1 cellular context compared by ENCODE assay signal in genomic region chr4:22490718-22491330, GRCh38.
A peak's percentile ranks its signal among the peaks of the same experiment; 100 is the strongest.
TF ChIP-seq lines count a peak whose summit lies in the region.

No MANE protein-coding gene starts in this region.

TF ChIP-seq in HepG2, 621 proteins besides CTCF, POLR2A, EP300 and RAD21 (continued from another document):
- TF ChIP-seq ZBTB46 (CRISPR knock-in tag; IDR thresholded peaks at IDR 0.05; ENCODE audit: borderline replicate concordance) (no peak), FOXP4 (CRISPR knock-in tag; IDR thresholded peaks at IDR 0.05) (0 out of 2 replicates have a peak, but pooled peaks have one; percentile 19), KIAA2018 (CRISPR knock-in tag; IDR thresholded peaks at IDR 0.05; ENCODE audit: borderline replicate concordance) (no peak), PLRG1 (conservative IDR thresholded peaks at IDR 0.05) (no peak), RBM22 (optimal IDR thresholded peaks at IDR 0.05; ENCODE audit: low read length) (no peak), BCL6 (CRISPR knock-in tag; IDR thresholded peaks at IDR 0.05) (peak; percentile 37; the same call in 1 of the 2 replicates), NCOA5 (CRISPR knock-in tag; IDR thresholded peaks at IDR 0.05) (no peak), RBAK (CRISPR knock-in tag; IDR thresholded peaks at IDR 0.05) (0 out of 2 replicates have a peak, but pooled peaks have one; percentile 71), ZBTB1 (CRISPR knock-in tag; IDR thresholded peaks at IDR 0.05; ENCODE audit: borderline replicate concordance) (no peak), SP140L (CRISPR knock-in tag; IDR thresholded peaks at IDR 0.05; ENCODE audit: borderline replicate concordance) (no peak), ZNF7 (CRISPR knock-in tag; IDR thresholded peaks at IDR 0.05) (no peak), ZNF670 (CRISPR knock-in tag; IDR thresholded peaks at IDR 0.05; ENCODE audit: borderline replicate concordance) (no peak), SP5 (CRISPR knock-in tag; IDR thresholded peaks at IDR 0.05; ENCODE audit: borderline replicate concordance, low read depth) (no peak), ZNF383 (CRISPR knock-in tag; IDR thresholded peaks at IDR 0.05; ENCODE audit: borderline replicate concordance) (no peak)
- TF ChIP-seq, protein P1, sequence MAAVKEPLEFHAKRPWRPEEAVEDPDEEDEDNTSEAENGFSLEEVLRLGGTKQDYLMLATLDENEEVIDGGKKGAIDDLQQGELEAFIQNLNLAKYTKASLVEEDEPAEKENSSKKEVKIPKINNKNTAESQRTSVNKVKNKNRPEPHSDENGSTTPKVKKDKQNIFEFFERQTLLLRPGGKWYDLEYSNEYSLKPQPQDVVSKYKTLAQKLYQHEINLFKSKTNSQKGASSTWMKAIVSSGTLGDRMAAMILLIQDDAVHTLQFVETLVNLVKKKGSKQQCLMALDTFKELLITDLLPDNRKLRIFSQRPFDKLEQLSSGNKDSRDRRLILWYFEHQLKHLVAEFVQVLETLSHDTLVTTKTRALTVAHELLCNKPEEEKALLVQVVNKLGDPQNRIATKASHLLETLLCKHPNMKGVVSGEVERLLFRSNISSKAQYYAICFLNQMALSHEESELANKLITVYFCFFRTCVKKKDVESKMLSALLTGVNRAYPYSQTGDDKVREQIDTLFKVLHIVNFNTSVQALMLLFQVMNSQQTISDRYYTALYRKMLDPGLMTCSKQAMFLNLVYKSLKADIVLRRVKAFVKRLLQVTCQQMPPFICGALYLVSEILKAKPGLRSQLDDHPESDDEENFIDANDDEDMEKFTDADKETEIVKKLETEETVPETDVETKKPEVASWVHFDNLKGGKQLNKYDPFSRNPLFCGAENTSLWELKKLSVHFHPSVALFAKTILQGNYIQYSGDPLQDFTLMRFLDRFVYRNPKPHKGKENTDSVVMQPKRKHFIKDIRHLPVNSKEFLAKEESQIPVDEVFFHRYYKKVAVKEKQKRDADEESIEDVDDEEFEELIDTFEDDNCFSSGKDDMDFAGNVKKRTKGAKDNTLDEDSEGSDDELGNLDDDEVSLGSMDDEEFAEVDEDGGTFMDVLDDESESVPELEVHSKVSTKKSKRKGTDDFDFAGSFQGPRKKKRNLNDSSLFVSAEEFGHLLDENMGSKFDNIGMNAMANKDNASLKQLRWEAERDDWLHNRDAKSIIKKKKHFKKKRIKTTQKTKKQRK (IDR thresholded peaks at IDR 0.05; ENCODE audit: low read length), result no peak
- TF ChIP-seq, protein P2, sequence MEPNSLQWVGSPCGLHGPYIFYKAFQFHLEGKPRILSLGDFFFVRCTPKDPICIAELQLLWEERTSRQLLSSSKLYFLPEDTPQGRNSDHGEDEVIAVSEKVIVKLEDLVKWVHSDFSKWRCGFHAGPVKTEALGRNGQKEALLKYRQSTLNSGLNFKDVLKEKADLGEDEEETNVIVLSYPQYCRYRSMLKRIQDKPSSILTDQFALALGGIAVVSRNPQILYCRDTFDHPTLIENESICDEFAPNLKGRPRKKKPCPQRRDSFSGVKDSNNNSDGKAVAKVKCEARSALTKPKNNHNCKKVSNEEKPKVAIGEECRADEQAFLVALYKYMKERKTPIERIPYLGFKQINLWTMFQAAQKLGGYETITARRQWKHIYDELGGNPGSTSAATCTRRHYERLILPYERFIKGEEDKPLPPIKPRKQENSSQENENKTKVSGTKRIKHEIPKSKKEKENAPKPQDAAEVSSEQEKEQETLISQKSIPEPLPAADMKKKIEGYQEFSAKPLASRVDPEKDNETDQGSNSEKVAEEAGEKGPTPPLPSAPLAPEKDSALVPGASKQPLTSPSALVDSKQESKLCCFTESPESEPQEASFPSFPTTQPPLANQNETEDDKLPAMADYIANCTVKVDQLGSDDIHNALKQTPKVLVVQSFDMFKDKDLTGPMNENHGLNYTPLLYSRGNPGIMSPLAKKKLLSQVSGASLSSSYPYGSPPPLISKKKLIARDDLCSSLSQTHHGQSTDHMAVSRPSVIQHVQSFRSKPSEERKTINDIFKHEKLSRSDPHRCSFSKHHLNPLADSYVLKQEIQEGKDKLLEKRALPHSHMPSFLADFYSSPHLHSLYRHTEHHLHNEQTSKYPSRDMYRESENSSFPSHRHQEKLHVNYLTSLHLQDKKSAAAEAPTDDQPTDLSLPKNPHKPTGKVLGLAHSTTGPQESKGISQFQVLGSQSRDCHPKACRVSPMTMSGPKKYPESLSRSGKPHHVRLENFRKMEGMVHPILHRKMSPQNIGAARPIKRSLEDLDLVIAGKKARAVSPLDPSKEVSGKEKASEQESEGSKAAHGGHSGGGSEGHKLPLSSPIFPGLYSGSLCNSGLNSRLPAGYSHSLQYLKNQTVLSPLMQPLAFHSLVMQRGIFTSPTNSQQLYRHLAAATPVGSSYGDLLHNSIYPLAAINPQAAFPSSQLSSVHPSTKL (CRISPR knock-in tag; IDR thresholded peaks at IDR 0.05), result peak; percentile 33; the same call in 1 of the 2 replicates
